ENCODE assay signal across 19 cellular contexts in genomic region chr7:153641202-153641601, GRCh38.
DNase-seq lines count a peak whose midpoint lies in the region; ATAC-seq, FAIRE-seq and TF ChIP-seq lines count a peak whose summit lies in the region.
"Had no signal": no experiment of that assay in that cellular context is flagged by ENCODE, and none has a peak within 500 bp of the region (broad histone marks: within the 10 kb centered on the region; RNA-seq: fewer than 3 reads in every experiment).

No MANE protein-coding gene starts in this region.

- no peak overlapping the region for H3K9ac ChIP-seq in OCI-LY3 (ENCODE audit: low read length)

- intact Hi-C loops in heart left ventricle (cut with DNase I): no loop called here
- intact Hi-C loops in lower lobe of right lung (cut with DNase I): no loop called here
- intact Hi-C loops in upper lobe of right lung (cut with DNase I): no loop called here

- H3K4me1 ChIP-seq in OCI-LY3 (ENCODE audit: low read length) (peaks cover 15% of the 10 kb centered on the region), heart left ventricle (no peaks in the 10 kb centered on the region), lower lobe of right lung (no peaks in the 10 kb centered on the region), upper lobe of right lung (no peaks in the 10 kb centered on the region)
- H3K4me1 ChIP-seq: A549 had no signal

- H3K4me2 ChIP-seq in OCI-LY3 (ENCODE audit: low read length): peak overlapping the region; percentile 45
- H3K4me2 ChIP-seq: A549 had no signal

- H3K9me3 ChIP-seq in OCI-LY3 (ENCODE audit: insufficient read depth, low read length) (no peaks in the 10 kb centered on the region), heart left ventricle (peaks cover 0 to 39% (median 11%) of the 10 kb centered on the region in 12 donors), lower lobe of right lung (peaks cover 13% of the 10 kb centered on the region), upper lobe of right lung (no peaks in the 10 kb centered on the region)
- H3K9me3 ChIP-seq: A549 had no signal

- H3K36me3 ChIP-seq in OCI-LY3 (replicated peaks; ENCODE audit: low read depth, low read length) (no peaks in the 10 kb centered on the region), heart left ventricle (no peaks in the 10 kb centered on the region), lower lobe of right lung (no peaks in the 10 kb centered on the region), upper lobe of right lung (no peaks in the 10 kb centered on the region)

- DNase-seq in heart left ventricle (peak in 3 of 5 donors; percentile 28 to 57 (median 35)), lower lobe of right lung (no peak), upper lobe of right lung (no peak), RCC 7860 (ENCODE audit: low spot score) (no peak), SHP77 (lab: John Stamatoyannopoulos, UW) (no peak)
- DNase-seq: DMS53, GF-D8, Kasumi-1, NCI-H1694, NCI-H2081, NCI-H2171 treated with DMSO at 0.1 percent for 48 hours, NCI-H526, OCI-M1, SHP77 treated with DMSO at 0.1 percent for 48 hours had no signal

- H3K4me3 ChIP-seq in OCI-LY3 (ENCODE audit: low read length) (no peak overlapping the region), heart left ventricle (no peak overlapping the region), lower lobe of right lung (no peak overlapping the region), upper lobe of right lung (no peak overlapping the region)
- H3K4me3 ChIP-seq: A549, SK-N-MC had no signal

- no peak overlapping the region for H2AFZ ChIP-seq in OCI-LY3 (ENCODE audit: low read depth, low read length)

- 43 to 57% (median 47%) methylated on average over 4 of the region's 4 CpGs for WGBS in heart left ventricle, 4 donors

- no peaks in the 10 kb centered on the region for H3K79me2 ChIP-seq in OCI-LY3 (ENCODE audit: low read length)

- H4K20me1 ChIP-seq in OCI-LY3 (ENCODE audit: insufficient read depth, low read length): no peaks in the 10 kb centered on the region

- TF ChIP-seq CTCF in OCI-LY3 (IDR thresholded peaks at IDR 0.05; ENCODE audit: low read depth, low read length) (no peak), heart left ventricle (IDR thresholded peaks at IDR 0.05) (no peak), lower lobe of right lung (IDR thresholded peaks at IDR 0.05) (no peak), upper lobe of right lung (IDR thresholded peaks at IDR 0.05) (no peak)

- peaks cover 3% of the 10 kb centered on the region; the same call in 1 of the 2 replicates for H3K27me3 ChIP-seq in OCI-LY3 (ENCODE audit: low read depth, low read length)
- H3K27me3 ChIP-seq in heart left ventricle: no peaks in the 10 kb centered on the region
- no peaks in the 10 kb centered on the region for H3K27me3 ChIP-seq in lower lobe of right lung (ENCODE audit: low read depth)
- H3K27me3 ChIP-seq in upper lobe of right lung: no peaks in the 10 kb centered on the region

- no peak for FAIRE-seq in RCC 7860 (lab: Jason Lieb, UNC)
- FAIRE-seq: A549, D721Med had no signal

- TF ChIP-seq POLR2A in heart left ventricle (IDR thresholded peaks at IDR 0.05): no peak

- ATAC-seq in heart left ventricle: peak in 2 of 4 donors; percentile 46 to 47
- peak; percentile 47 to 62 for ATAC-seq in lower lobe of right lung
- peak; percentile 53 for ATAC-seq in upper lobe of right lung
- no peak for ATAC-seq in HG02763 (IDR thresholded peaks at IDR 0.05; ENCODE audit: unreplicated experiment)
- ATAC-seq: A549 had no signal

- H3K27ac ChIP-seq in OCI-LY3 (ENCODE audit: low read length): peak overlapping the region; percentile 21; the same call in 1 of the 2 replicates
- peak overlapping the region in 1 of 12 donors; percentile 8 for H3K27ac ChIP-seq in heart left ventricle
- H3K27ac ChIP-seq in lower lobe of right lung: no peak overlapping the region
- H3K27ac ChIP-seq in upper lobe of right lung: no peak overlapping the region
- H3K27ac ChIP-seq: A549, SK-N-MC had no signal

Comparison
In these comparisons a context has a peak if more than half of its experiments do, and no peak if none do; other contexts are left out.
1. DNase-seq: peak in heart left ventricle (3 of 5); none in lower lobe of right lung (single experiment), upper lobe of right lung (single experiment), RCC 7860 (single experiment) and SHP77 (0 of 2).